In the genomic region with DNA sequence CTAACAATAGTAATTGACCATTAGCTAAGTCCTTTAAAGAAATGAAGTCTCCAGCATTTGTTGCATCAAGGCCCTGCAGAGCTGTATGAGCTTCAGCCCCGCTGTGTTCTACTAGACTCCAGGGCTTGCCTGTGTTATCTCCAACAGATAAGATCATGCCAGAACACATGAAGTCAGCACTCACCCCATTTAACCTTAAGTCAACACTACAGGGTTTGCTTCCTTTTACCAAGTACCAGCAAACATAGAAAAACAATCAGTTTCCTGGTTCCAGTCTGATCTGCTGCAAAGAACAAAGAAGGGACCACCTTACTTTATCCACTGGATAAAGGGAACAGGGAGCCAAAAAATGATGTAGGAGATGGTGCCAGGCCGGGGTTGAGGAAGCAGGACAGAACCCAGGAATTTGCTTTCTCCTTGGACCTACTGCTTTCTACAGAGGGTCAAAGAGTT, we compare ENCODE assay signal across 12 cellular contexts. TPM values are rescaled to one million over a fixed set of nuclear protein-coding genes. Genes with fewer than 3 reads are reported as not detected.
A peak's percentile ranks its signal among the peaks of the same experiment; 100 is the strongest.
DNase-seq lines count a peak whose midpoint lies in the region; ATAC-seq, FAIRE-seq and TF ChIP-seq lines count a peak whose summit lies in the region.
"Had no signal": no experiment of that assay in that cellular context is flagged by ENCODE, and none has a peak within 500 bp of the region (broad histone marks: within the 10 kb centered on the region; RNA-seq: fewer than 3 reads in every experiment).

No MANE protein-coding gene starts in this region.

- H3K9me3 ChIP-seq in SK-N-SH (no peaks in the 10 kb centered on the region), cardiac muscle cell (ENCODE audit: low read depth) (no peaks in the 10 kb centered on the region), prostate gland (no peaks in the 10 kb centered on the region)

- intact Hi-C loops in prostate gland (cut with DNase I): no loop called here

- TF ChIP-seq POLR2A in prostate gland (IDR thresholded peaks at IDR 0.05): no peak

- peak in 1 of 2 experiments; percentile 90; a peak in 2 of 4 replicates for TF ChIP-seq EP300 in SK-N-SH (IDR thresholded peaks at IDR 0.05; ENCODE audit: borderline replicate concordance in 1 of 2, low read depth in 1 of 2, low read length in 1 of 2)

- no peaks in the 10 kb centered on the region for H3K36me3 ChIP-seq in SK-N-SH (replicated peaks in 1 of 2; ENCODE audit: control insufficient read depth in 1 of 2, insufficient read depth in 2 of 2, low read length in 1 of 2)
- no peaks in the 10 kb centered on the region for H3K36me3 ChIP-seq in cardiac muscle cell
- H3K36me3 ChIP-seq in prostate gland: no peaks in the 10 kb centered on the region

- no peaks in the 10 kb centered on the region for H3K79me2 ChIP-seq in SK-N-SH (ENCODE audit: insufficient read depth)

- no peaks in the 10 kb centered on the region for H4K20me1 ChIP-seq in SK-N-SH (ENCODE audit: insufficient read depth)

- no peak overlapping the region for H2AFZ ChIP-seq in SK-N-SH (ENCODE audit: low read depth)

- no peak for FAIRE-seq in HTR-8/SVneo (lab: Jason Lieb, UNC)

- TF ChIP-seq RAD21 in SK-N-SH (IDR thresholded peaks at IDR 0.05; ENCODE audit: low read length): peak; percentile 39; the same call in 1 of the 2 replicates

- CTCF ChIA-PET in SK-N-SH (lab: Yijun Ruan, JAX): interaction anchor here (0.7 kb wide), 1 partner anchor 220 kb away, joined by 5 read pairs; no protein-coding TSS in a partner anchor

- no peak overlapping the region for H3K9ac ChIP-seq in SK-N-SH

- no peak overlapping the region for H3K4me2 ChIP-seq in SK-N-SH

- H3K9me2 ChIP-seq in SK-N-SH: no peaks in the 10 kb centered on the region

- POLR2A ChIA-PET in SK-N-SH (lab: Yijun Ruan, JAX): interaction anchor here (0.7 kb wide), 1 partner anchor 41 kb away, joined by 4 read pairs; a partner anchor contains a TSS

- TF ChIP-seq CTCF in SK-N-SH (IDR thresholded peaks at IDR 0.05) (no peak), cardiac muscle cell (IDR thresholded peaks at IDR 0.05; ENCODE audit: low read depth, low read length) (no peak), prostate gland (IDR thresholded peaks at IDR 0.05) (no peak)

- H3K4me1 ChIP-seq in SK-N-SH (ENCODE audit: control insufficient read depth in 1 of 2, insufficient read depth in 2 of 2, low read depth in 1 of 2, low read length in 1 of 2) (peaks cover 1 to 9% of the 10 kb centered on the region in 2 experiments), cardiac muscle cell (ENCODE audit: low read depth) (peaks cover 29% of the 10 kb centered on the region), prostate gland (replicated peaks) (no peaks in the 10 kb centered on the region)

- H3K4me3 ChIP-seq in SK-N-SH (ENCODE audit: low read depth in 2 of 2, low read length in 1 of 2) (no peak overlapping the region), cardiac muscle cell (no peak overlapping the region), prostate gland (no peak overlapping the region)

- peaks cover 5% of the 10 kb centered on the region for H3F3A ChIP-seq in SK-N-SH (replicated peaks; ENCODE audit: insufficient read depth)

- WGBS in SK-N-SH (ENCODE audit: low lambda C conversion rate): 52% methylated on average over 2 of the region's 2 CpGs
- 25% methylated on average over 2 of the region's 2 CpGs for WGBS in prostate gland

- DNase-seq in EH (ENCODE audit: low read depth) (peak; percentile 58), SK-N-SH (peak; percentile 72), cardiac muscle cell (ENCODE audit: low read depth in 1 of 2, low spot score in 1 of 2) (peak; percentile 39 to 97), prostate gland (ENCODE audit: low spot score) (peak; percentile 60), HTR-8/SVneo (ENCODE audit: insufficient read length, low spot score) (no peak), NCI-H2227 (lab: John Stamatoyannopoulos, UW; ENCODE audit: unreplicated experiment) (no peak), retina (no peak)
- DNase-seq: activated gamma-delta T cell; CD4-positive, alpha-beta T cell; NCI-H1048 had no signal

- ATAC-seq in HG02870 (IDR thresholded peaks at IDR 0.05; ENCODE audit: unreplicated experiment): no peak
- ATAC-seq: Panc1 had no signal

- H3K27me3 ChIP-seq in SK-N-SH (ENCODE audit: insufficient read depth): no peaks in the 10 kb centered on the region
- no peaks in the 10 kb centered on the region for H3K27me3 ChIP-seq in cardiac muscle cell
- H3K27me3 ChIP-seq in prostate gland (replicated peaks; ENCODE audit: insufficient read depth): no peaks in the 10 kb centered on the region

- H3K27ac ChIP-seq in SK-N-SH (ENCODE audit: low read depth in 2 of 2, low read length in 1 of 2) (peak overlapping the region; percentile 8 to 44; a peak in 3 of 4 replicates), cardiac muscle cell (peak overlapping the region; percentile 67), prostate gland (peak overlapping the region; percentile 44 to 56)

TF ChIP-seq in SK-N-SH, 30 proteins besides CTCF, POLR2A, EP300 and RAD21 (continues in another document):
- TF ChIP-seq ELF1 (IDR thresholded peaks at IDR 0.05) (no peak), MXI1 (IDR thresholded peaks at IDR 0.05; ENCODE audit: low read depth, low read length) (no peak), TAF1 (IDR thresholded peaks at IDR 0.05; ENCODE audit: borderline replicate concordance, low read depth, low read length) (no peak), RCOR1 (IDR thresholded peaks at IDR 0.05; ENCODE audit: low read length) (peak; percentile 69), NRF1 (IDR thresholded peaks at IDR 0.05; ENCODE audit: low read depth, low read length) (no peak), FOXJ3 (CRISPR knock-in tag; IDR thresholded peaks at IDR 0.05) (peak; percentile 77; the same call in 1 of the 2 replicates), FOXM1 (IDR thresholded peaks at IDR 0.05; ENCODE audit: low read depth) (no peak), TCF12 (IDR thresholded peaks at IDR 0.05) (peak; percentile 64), RXRA (IDR thresholded peaks at IDR 0.05; ENCODE audit: borderline replicate concordance, low read depth) (no peak), SIN3A (IDR thresholded peaks at IDR 0.05; ENCODE audit: borderline replicate concordance, low read depth, low read length) (no peak), JUND (IDR thresholded peaks at IDR 0.05) (no peak), TEAD4 (IDR thresholded peaks at IDR 0.05; ENCODE audit: borderline replicate concordance, insufficient read depth) (no peak), POLR2AphosphoS5 (IDR thresholded peaks at IDR 0.05; ENCODE audit: low read depth, low read length) (no peak)
- TF ChIP-seq, protein P1, sequence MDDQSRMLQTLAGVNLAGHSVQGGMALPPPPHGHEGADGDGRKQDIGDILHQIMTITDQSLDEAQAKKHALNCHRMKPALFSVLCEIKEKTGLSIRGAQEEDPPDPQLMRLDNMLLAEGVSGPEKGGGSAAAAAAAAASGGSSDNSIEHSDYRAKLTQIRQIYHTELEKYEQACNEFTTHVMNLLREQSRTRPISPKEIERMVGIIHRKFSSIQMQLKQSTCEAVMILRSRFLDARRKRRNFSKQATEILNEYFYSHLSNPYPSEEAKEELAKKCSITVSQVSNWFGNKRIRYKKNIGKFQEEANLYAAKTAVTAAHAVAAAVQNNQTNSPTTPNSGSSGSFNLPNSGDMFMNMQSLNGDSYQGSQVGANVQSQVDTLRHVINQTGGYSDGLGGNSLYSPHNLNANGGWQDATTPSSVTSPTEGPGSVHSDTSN (IDR thresholded peaks at IDR 0.05): peak; percentile 40; the same call in 1 of the 2 replicates
- TF ChIP-seq, protein P2, sequence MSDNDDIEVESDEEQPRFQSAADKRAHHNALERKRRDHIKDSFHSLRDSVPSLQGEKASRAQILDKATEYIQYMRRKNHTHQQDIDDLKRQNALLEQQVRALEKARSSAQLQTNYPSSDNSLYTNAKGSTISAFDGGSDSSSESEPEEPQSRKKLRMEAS (IDR thresholded peaks at IDR 0.05; ENCODE audit: low read depth): no peak
- TF ChIP-seq, protein P3, sequence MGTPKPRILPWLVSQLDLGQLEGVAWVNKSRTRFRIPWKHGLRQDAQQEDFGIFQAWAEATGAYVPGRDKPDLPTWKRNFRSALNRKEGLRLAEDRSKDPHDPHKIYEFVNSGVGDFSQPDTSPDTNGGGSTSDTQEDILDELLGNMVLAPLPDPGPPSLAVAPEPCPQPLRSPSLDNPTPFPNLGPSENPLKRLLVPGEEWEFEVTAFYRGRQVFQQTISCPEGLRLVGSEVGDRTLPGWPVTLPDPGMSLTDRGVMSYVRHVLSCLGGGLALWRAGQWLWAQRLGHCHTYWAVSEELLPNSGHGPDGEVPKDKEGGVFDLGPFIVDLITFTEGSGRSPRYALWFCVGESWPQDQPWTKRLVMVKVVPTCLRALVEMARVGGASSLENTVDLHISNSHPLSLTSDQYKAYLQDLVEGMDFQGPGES (IDR thresholded peaks at IDR 0.05; ENCODE audit: low read depth, low read length): no peak
- TF ChIP-seq, protein P4, sequence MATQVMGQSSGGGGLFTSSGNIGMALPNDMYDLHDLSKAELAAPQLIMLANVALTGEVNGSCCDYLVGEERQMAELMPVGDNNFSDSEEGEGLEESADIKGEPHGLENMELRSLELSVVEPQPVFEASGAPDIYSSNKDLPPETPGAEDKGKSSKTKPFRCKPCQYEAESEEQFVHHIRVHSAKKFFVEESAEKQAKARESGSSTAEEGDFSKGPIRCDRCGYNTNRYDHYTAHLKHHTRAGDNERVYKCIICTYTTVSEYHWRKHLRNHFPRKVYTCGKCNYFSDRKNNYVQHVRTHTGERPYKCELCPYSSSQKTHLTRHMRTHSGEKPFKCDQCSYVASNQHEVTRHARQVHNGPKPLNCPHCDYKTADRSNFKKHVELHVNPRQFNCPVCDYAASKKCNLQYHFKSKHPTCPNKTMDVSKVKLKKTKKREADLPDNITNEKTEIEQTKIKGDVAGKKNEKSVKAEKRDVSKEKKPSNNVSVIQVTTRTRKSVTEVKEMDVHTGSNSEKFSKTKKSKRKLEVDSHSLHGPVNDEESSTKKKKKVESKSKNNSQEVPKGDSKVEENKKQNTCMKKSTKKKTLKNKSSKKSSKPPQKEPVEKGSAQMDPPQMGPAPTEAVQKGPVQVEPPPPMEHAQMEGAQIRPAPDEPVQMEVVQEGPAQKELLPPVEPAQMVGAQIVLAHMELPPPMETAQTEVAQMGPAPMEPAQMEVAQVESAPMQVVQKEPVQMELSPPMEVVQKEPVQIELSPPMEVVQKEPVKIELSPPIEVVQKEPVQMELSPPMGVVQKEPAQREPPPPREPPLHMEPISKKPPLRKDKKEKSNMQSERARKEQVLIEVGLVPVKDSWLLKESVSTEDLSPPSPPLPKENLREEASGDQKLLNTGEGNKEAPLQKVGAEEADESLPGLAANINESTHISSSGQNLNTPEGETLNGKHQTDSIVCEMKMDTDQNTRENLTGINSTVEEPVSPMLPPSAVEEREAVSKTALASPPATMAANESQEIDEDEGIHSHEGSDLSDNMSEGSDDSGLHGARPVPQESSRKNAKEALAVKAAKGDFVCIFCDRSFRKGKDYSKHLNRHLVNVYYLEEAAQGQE (IDR thresholded peaks at IDR 0.05; ENCODE audit: low read depth, low read length): no peak

RNA-seq across cellular contexts. Expression of a gene that starts 41.3 kb away (rescaled TPM):
- polyA plus RNA-seq in SK-N-SH (2012; rRNA removed) (48.9 and 72.0 TPM in 2 replicates), cardiac muscle cell (46.4 and 66.6 TPM in 2 replicates)
- 79.6 and 101 TPM in 2 replicates for polyA plus RNA-seq in SK-N-SH (2012; cell fraction: cytosol; rRNA removed)
- polyA plus RNA-seq in SK-N-SH (2012; cell fraction: nucleus; rRNA removed): 19.8 and 65.1 TPM in 2 replicates
- total RNA-seq in cardiac muscle cell (50.8 and 124 TPM in 2 replicates), prostate gland (10 to 100 TPM; 36.4 to 93.6 TPM)
- total RNA-seq: CD4-positive, alpha-beta T cell had no signal

Comparison
In these comparisons a context has a peak if more than half of its experiments do, and no peak if none do; other contexts are left out.
1. DNase-seq: peak in EH (single experiment), SK-N-SH (single experiment), cardiac muscle cell (2 of 2) and prostate gland (single experiment); none in HTR-8/SVneo (single experiment), NCI-H2227 (single experiment) and retina (single experiment).
2. Peak in every context shown above with its lines, with median percentiles within 50 percentile points of each other: H3K27ac ChIP-seq.